9 cellular contexts compared by ENCODE assay signal in genomic region chr13:110305949-110306339, GRCh38. TPM values are rescaled to one million over a fixed set of nuclear protein-coding genes. Genes with fewer than 3 reads are reported as not detected.
DNase-seq lines count a peak whose midpoint lies in the region; ATAC-seq, FAIRE-seq and TF ChIP-seq lines count a peak whose summit lies in the region.
"Had no signal": no experiment of that assay in that cellular context is flagged by ENCODE, and none has a peak within 500 bp of the region (broad histone marks: within the 10 kb centered on the region; RNA-seq: fewer than 3 reads in every experiment).

No MANE protein-coding gene starts in this region.

- peak; percentile 2 for DNase-seq in DMS53 (lab: John Stamatoyannopoulos, UW)
- DNase-seq in DMS53 treated with DMSO at 0.1 percent for 48 hours (lab: John Stamatoyannopoulos, UW; ENCODE audit: unreplicated experiment): no peak
- DNase-seq in mucosa of descending colon: no peak
- no peak for DNase-seq in transverse colon
- DNase-seq in kidney glomerular epithelial cell (lab: John Stamatoyannopoulos, UW): no peak
- DNase-seq in activated CD4-positive, alpha-beta T cell treated with anti-CD3 and anti-CD28 coated beads for 48 hours: no peak
- DNase-seq in NOMO-1 treated with DMSO at 0.1 percent for 48 hours (lab: John Stamatoyannopoulos, UW; ENCODE audit: unreplicated experiment): no peak

- H3K9me3 ChIP-seq in mucosa of descending colon (no peaks in the 10 kb centered on the region), transverse colon (no peaks in the 10 kb centered on the region)

- FAIRE-seq in endometrium (lab: Jason Lieb, UNC): peak; percentile 46

- no peak for TF ChIP-seq CTCF in mucosa of descending colon (IDR thresholded peaks at IDR 0.05)
- TF ChIP-seq CTCF in transverse colon (IDR thresholded peaks at IDR 0.05): no peak

- in situ Hi-C loops in transverse colon (cut with MboI; ENCODE audit: low pct_ligation_motif_present in 1 of 4, low pct_unique_long_range_greater_than_20kb in 1 of 4, low sequenced_read_pairs in 3 of 4): no loop called here

- H3K27me3 ChIP-seq in transverse colon: peaks cover 37% of the 10 kb centered on the region

- peak overlapping the region; percentile 88 to 98 (median 94) for H3K27ac ChIP-seq in transverse colon
- H3K27ac ChIP-seq: 22Rv1 had no signal

- TF ChIP-seq EP300 in transverse colon (IDR thresholded peaks at IDR 0.05; ENCODE audit: low read depth): no peak

- 8 to 21% methylated on average over 6 of the region's 6 CpGs for WGBS in transverse colon (ENCODE audit: low coverage in 1 of 2), 2 donors

- H3K4me3 ChIP-seq in mucosa of descending colon (peak overlapping the region; percentile 30), transverse colon (peak overlapping the region; percentile 58 to 88 (median 74))

- H3K4me1 ChIP-seq in mucosa of descending colon (ENCODE audit: low read depth) (peaks cover 10% of the 10 kb centered on the region), transverse colon (peaks cover 0 to 41% (median 24%) of the 10 kb centered on the region in 4 donors)

- intact Hi-C loops in mucosa of descending colon (cut with DNase I, micrococcal nuclease): no loop called here
- intact Hi-C loops in transverse colon (cut with DNase I; ENCODE audit: low total_unique reads): loop anchor here (5.0 to 10.0 kb wide), 3 partner anchors 36 to 109 kb away; no protein-coding TSS in a partner anchor

- no peak for ATAC-seq in mucosa of descending colon

- TF ChIP-seq POLR2A in transverse colon (IDR thresholded peaks at IDR 0.05): no peak

- no peaks in the 10 kb centered on the region for H3K36me3 ChIP-seq in mucosa of descending colon (ENCODE audit: low read depth)
- H3K36me3 ChIP-seq in transverse colon: no peaks in the 10 kb centered on the region

RNA-seq across cellular contexts. Expression of gene COL4A1, which starts 1.0 kb away (rescaled TPM):
- total RNA-seq in mucosa of descending colon: 100 to 1,000 TPM in 1 of 3 donors, 10 to 100 TPM in 2; 19.0 to 308 (median 61.9) TPM
- 100 to 1,000 TPM in 2 of 4 donors, 10 to 100 TPM in 2; 46.4 to 180 (median 99.2) TPM for total RNA-seq in transverse colon

RNA-seq across cellular contexts. Expression of gene COL4A2, which starts 1.1 kb away (rescaled TPM):
- 100 to 1,000 TPM in 1 of 3 donors, 10 to 100 TPM in 2; 33.5 to 389 (median 74.2) TPM for total RNA-seq in mucosa of descending colon
- total RNA-seq in transverse colon: 100 to 1,000 TPM in 2 of 4 donors, 10 to 100 TPM in 2; 75.1 to 322 (median 115) TPM
